In the genomic region with DNA sequence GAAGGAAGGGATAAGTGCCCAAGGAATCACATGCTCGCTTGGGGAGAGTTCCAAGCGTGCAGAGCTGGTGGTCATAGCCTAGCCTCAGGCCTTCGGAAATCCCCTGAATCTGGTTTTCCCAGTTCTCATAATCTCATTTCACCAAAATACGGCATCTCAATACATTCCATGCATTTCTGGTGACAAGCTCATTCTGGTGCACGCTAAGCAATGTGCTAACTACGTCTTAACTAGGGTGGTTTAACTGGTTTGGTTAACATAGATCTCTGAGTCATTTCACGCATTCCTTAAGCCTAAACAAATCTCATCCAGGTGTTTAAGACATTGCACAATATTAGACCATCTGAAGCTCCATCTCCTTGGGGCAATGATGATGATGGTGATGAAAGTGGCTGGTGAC, we compare ENCODE assay signal across 12 cellular contexts.
A peak's percentile ranks its signal among the peaks of the same experiment; 100 is the strongest.
DNase-seq lines count a peak whose midpoint lies in the region; ATAC-seq and TF ChIP-seq lines count a peak whose summit lies in the region.
"Had no signal": no experiment of that assay in that cellular context is flagged by ENCODE, and none has a peak within 500 bp of the region (broad histone marks: within the 10 kb centered on the region; RNA-seq: fewer than 3 reads in every experiment).

No MANE protein-coding gene starts in this region.

- no peaks in the 10 kb centered on the region for H3K27me3 Mint-ChIP-seq in MCF 10A (ENCODE audit: insufficient read depth, unreplicated experiment)
- peaks cover 65% of the 10 kb centered on the region for H3K27me3 Mint-ChIP-seq in activated CD8-positive, alpha-beta T cell treated with anti-CD3 and anti-CD28 coated beads, Interleukin-2, amount 10 ng/mL, durations not matched to agents 7 days and 5 days (ENCODE audit: low read depth)

- 46% methylated on average over 7 of the region's 7 CpGs for WGBS in smooth muscle cell (ENCODE audit: low lambda C conversion rate)

- H3K27ac Mint-ChIP-seq in MCF 10A (ENCODE audit: low read depth, unreplicated experiment), result no peak overlapping the region
- H3K27ac Mint-ChIP-seq in activated CD8-positive, alpha-beta T cell treated with anti-CD3 and anti-CD28 coated beads, Interleukin-2, amount 10 ng/mL, durations not matched to agents 7 days and 5 days, result no peak overlapping the region
- H3K27ac Mint-ChIP-seq: activated T-helper 1 cell treated with anti-CD3 and anti-CD28 coated beads, Interleukin-12 subunit alpha, Interleukin-12 subunit beta, Interleukin-2, Interleukin-4 antibody, amounts not matched to agents 30 ng/mL and 10 ng/mL and 1 ng/mL, durations not matched to agents 14 hours and 24 hours and 36 hours had no signal

- CTCF ChIA-PET in MCF 10A (lab: Yijun Ruan, JAX) (interaction anchor here (1.8 to 2.3 kb wide), 2 partner anchors 12 to 155 kb away, joined by 5 to 17 read pairs; no protein-coding TSS in a partner anchor), RWPE1 (lab: Yijun Ruan, JAX) (interaction anchor here (0.6 to 1.2 kb wide), 3 partner anchors 13 to 483 kb away, joined by 3 read pairs; no protein-coding TSS in a partner anchor)
- CTCF ChIA-PET in activated CD8-positive, alpha-beta T cell treated with anti-CD3 and anti-CD28 coated beads, Interleukin-2, amount 10 ng/mL, durations not matched to agents 7 days and 5 days (lab: Charles Lee), result no interaction called here

- POLR2A ChIA-PET in MCF 10A (lab: Yijun Ruan, JAX) (interaction anchor here (0.6 kb wide), 2 partner anchors 67 to 553 kb away, joined by 3 read pairs; no protein-coding TSS in a partner anchor), RWPE1 (lab: Yijun Ruan, JAX; ENCODE audit: low non-redundant PET) (no interaction called here)
- POLR2A ChIA-PET in activated CD8-positive, alpha-beta T cell treated with anti-CD3 and anti-CD28 coated beads, Interleukin-2, amount 10 ng/mL, durations not matched to agents 7 days and 5 days (lab: Charles Lee), result interaction anchor here (1.1 kb wide), 1 partner anchor 22 kb away, joined by 3 read pairs; no protein-coding TSS in a partner anchor

- H3K9me3 Mint-ChIP-seq in MCF 10A (ENCODE audit: unreplicated experiment), result no peaks in the 10 kb centered on the region
- H3K9me3 Mint-ChIP-seq in activated CD8-positive, alpha-beta T cell treated with anti-CD3 and anti-CD28 coated beads, Interleukin-2, amount 10 ng/mL, durations not matched to agents 7 days and 5 days (ENCODE audit: insufficient read depth), result no peaks in the 10 kb centered on the region
- H3K9me3 Mint-ChIP-seq: activated T-helper 1 cell treated with anti-CD3 and anti-CD28 coated beads, Interleukin-12 subunit alpha, Interleukin-12 subunit beta, Interleukin-2, Interleukin-4 antibody, amounts not matched to agents 30 ng/mL and 10 ng/mL and 1 ng/mL, durations not matched to agents 14 hours and 24 hours and 36 hours had no signal

- no peaks in the 10 kb centered on the region for H3K4me1 ChIP-seq in breast epithelium
- no peaks in the 10 kb centered on the region for H3K4me1 ChIP-seq in smooth muscle cell (ENCODE audit: low read depth)
- H3K4me1 ChIP-seq: parathyroid adenoma had no signal

- H3F3A ChIP-seq in smooth muscle cell (ENCODE audit: low read depth), result no peaks in the 10 kb centered on the region

- H4K20me1 ChIP-seq in smooth muscle cell (ENCODE audit: low read depth), result no peaks in the 10 kb centered on the region

- H2AFZ ChIP-seq in smooth muscle cell (ENCODE audit: low read depth), result no peak overlapping the region
- H2AFZ ChIP-seq: parathyroid adenoma had no signal

- H3K4me1 Mint-ChIP-seq in MCF 10A (ENCODE audit: insufficient read depth, unreplicated experiment), result peaks cover 24% of the 10 kb centered on the region
- peaks cover 42% of the 10 kb centered on the region for H3K4me1 Mint-ChIP-seq in activated CD8-positive, alpha-beta T cell treated with anti-CD3 and anti-CD28 coated beads, Interleukin-2, amount 10 ng/mL, durations not matched to agents 7 days and 5 days (ENCODE audit: low read depth)

- H3K27me3 ChIP-seq in breast epithelium, result peaks cover 0 to 6% of the 10 kb centered on the region in 2 donors
- no peaks in the 10 kb centered on the region for H3K27me3 ChIP-seq in smooth muscle cell (ENCODE audit: low read depth)

- no peak overlapping the region for H3K4me3 Mint-ChIP-seq in MCF 10A (ENCODE audit: unreplicated experiment)
- H3K4me3 Mint-ChIP-seq in activated CD8-positive, alpha-beta T cell treated with anti-CD3 and anti-CD28 coated beads, Interleukin-2, amount 10 ng/mL, durations not matched to agents 7 days and 5 days, result no peak overlapping the region
- H3K4me3 Mint-ChIP-seq: activated T-helper 1 cell treated with anti-CD3 and anti-CD28 coated beads, Interleukin-12 subunit alpha, Interleukin-12 subunit beta, Interleukin-2, Interleukin-4 antibody, amounts not matched to agents 30 ng/mL and 10 ng/mL and 1 ng/mL, durations not matched to agents 14 hours and 24 hours and 36 hours had no signal

- intact Hi-C loops in MCF 10A (cut with micrococcal nuclease) (no loop called here), breast epithelium (cut with DNase I; ENCODE audit: low total_unique reads) (no loop called here)

- H3K36me3 Mint-ChIP-seq in MCF 10A (ENCODE audit: insufficient read depth, unreplicated experiment), result peaks cover 7% of the 10 kb centered on the region
- H3K36me3 Mint-ChIP-seq in activated CD8-positive, alpha-beta T cell treated with anti-CD3 and anti-CD28 coated beads, Interleukin-2, amount 10 ng/mL, durations not matched to agents 7 days and 5 days (ENCODE audit: low read depth), result peaks cover 7% of the 10 kb centered on the region

- H3K27ac ChIP-seq in breast epithelium (no peak overlapping the region), RWPE1 (no peak overlapping the region), smooth muscle cell (ENCODE audit: low read depth) (peak overlapping the region; percentile 92)
- H3K27ac ChIP-seq: parathyroid adenoma had no signal

- H3K4me3 ChIP-seq in breast epithelium, result no peak overlapping the region
- H3K4me3 ChIP-seq in fibroblast of mammary gland (ENCODE audit: control insufficient read depth, low read depth, low read length), result no peak overlapping the region
- H3K4me3 ChIP-seq in smooth muscle cell, result no peak overlapping the region

- no peaks in the 10 kb centered on the region for H3K79me2 ChIP-seq in smooth muscle cell (ENCODE audit: low read depth)
- H3K79me2 ChIP-seq: parathyroid adenoma had no signal

- TF ChIP-seq CTCF in MCF 10A (IDR thresholded peaks at IDR 0.05; ENCODE audit: unreplicated experiment), result no peak
- TF ChIP-seq CTCF in breast epithelium (IDR thresholded peaks at IDR 0.05), result no peak
- no peak for TF ChIP-seq CTCF in RWPE1 (conservative IDR thresholded peaks at IDR 0.05; ENCODE audit: low read depth)
- no peak for TF ChIP-seq CTCF in fibroblast of mammary gland (conservative IDR thresholded peaks at IDR 0.05; ENCODE audit: control insufficient read depth, insufficient read depth, low read depth, low read length)
- TF ChIP-seq CTCF in smooth muscle cell (IDR thresholded peaks at IDR 0.05; ENCODE audit: borderline replicate concordance, insufficient read depth, poor library complexity, severe bottlenecking), result no peak

- ATAC-seq in activated CD8-positive, alpha-beta T cell treated with anti-CD3 and anti-CD28 coated beads, Interleukin-2, amount 10 ng/mL, durations not matched to agents 7 days and 5 days, result no peak

- H3K4me2 ChIP-seq in smooth muscle cell, result peak overlapping the region; percentile 5

- H3K9me3 ChIP-seq in breast epithelium (no peaks in the 10 kb centered on the region), smooth muscle cell (replicated peaks; ENCODE audit: low read depth) (no peaks in the 10 kb centered on the region)

- H3K36me3 ChIP-seq in breast epithelium, result no peaks in the 10 kb centered on the region
- H3K36me3 ChIP-seq in smooth muscle cell (ENCODE audit: low read depth), result no peaks in the 10 kb centered on the region

- no TSS peak for BruUV-seq in MCF 10A (replicated peaks; lab: Mats Ljungman, UMichigan)

- peak overlapping the region; percentile 79 for H3K9ac ChIP-seq in smooth muscle cell (ENCODE audit: low read depth)
- H3K9ac ChIP-seq: parathyroid adenoma had no signal

- TF ChIP-seq POLR2A in breast epithelium (IDR thresholded peaks at IDR 0.05), result no peak

- DNase-seq in MCF 10A (ENCODE audit: unreplicated experiment) (peak; percentile 28), breast epithelium (ENCODE audit: low spot score in 2 of 2) (no peak), RWPE1 (ENCODE audit: low spot score) (peak; percentile 86), fibroblast of mammary gland (ENCODE audit: low read depth) (peak; percentile 66), smooth muscle cell (lab: John Stamatoyannopoulos, UW; ENCODE audit: unreplicated experiment) (no peak), NCI-H2171 treated with DMSO at 0.1 percent for 48 hours (lab: John Stamatoyannopoulos, UW) (no peak), NCI-H2107 (lab: John Stamatoyannopoulos, UW) (no peak)
- no peak for DNase-seq in activated CD8-positive, alpha-beta T cell treated with anti-CD3 and anti-CD28 coated beads, Interleukin-2, amount 10 ng/mL, durations not matched to agents 7 days and 5 days
- DNase-seq: NCI-H526, substantia nigra had no signal

Comparison
In these comparisons a context has a peak if more than half of its experiments do, and no peak if none do; other contexts are left out.
1. DNase-seq: peak in MCF 10A (single experiment), RWPE1 (single experiment) and fibroblast of mammary gland (single experiment); none in breast epithelium (0 of 2), smooth muscle cell (single experiment), activated CD8-positive, alpha-beta T cell treated with anti-CD3 and anti-CD28 coated beads, Interleukin-2, amount 10 ng/mL, durations not matched to agents 7 days and 5 days (single experiment), NCI-H2171 treated with DMSO at 0.1 percent for 48 hours (single experiment) and NCI-H2107 (single experiment).